Comparison of ENCODE assay signal across 17 cellular contexts in genomic region chr1:240612811-240613210, GRCh38. TPM values are rescaled to one million over a fixed set of nuclear protein-coding genes. Genes with fewer than 3 reads are reported as not detected.
DNase-seq lines count a peak whose midpoint lies in the region; ATAC-seq and TF ChIP-seq lines count a peak whose summit lies in the region.
"Had no signal": no experiment of that assay in that cellular context is flagged by ENCODE, and none has a peak within 500 bp of the region (broad histone marks: within the 10 kb centered on the region; RNA-seq: fewer than 3 reads in every experiment).

No MANE protein-coding gene starts in this region.

- peak overlapping the region; percentile 36 for H3K4me3 Mint-ChIP-seq in activated CD4-positive, alpha-beta T cell treated with anti-CD3 and anti-CD28 coated beads, Interleukin-2, amount 10 ng/mL, durations not matched to agents 7 days and 5 days
- no peak overlapping the region for H3K4me3 Mint-ChIP-seq in activated CD4-positive, alpha-beta T cell treated with anti-CD3 and anti-CD28 coated beads for 36 hours
- peak overlapping the region; percentile 84 for H3K4me3 Mint-ChIP-seq in progenitor cell of endocrine pancreas (ENCODE audit: low read depth)

- no peak for TF ChIP-seq POLR2A in GM18505 (IDR thresholded peaks at IDR 0.05; ENCODE audit: borderline replicate concordance, extremely low read depth, insufficient read depth, insufficient read length)

- no peak overlapping the region for H3K27ac Mint-ChIP-seq in activated CD4-positive, alpha-beta T cell treated with anti-CD3 and anti-CD28 coated beads, Interleukin-2, amount 10 ng/mL, durations not matched to agents 7 days and 5 days
- no peak overlapping the region for H3K27ac Mint-ChIP-seq in activated CD4-positive, alpha-beta T cell treated with anti-CD3 and anti-CD28 coated beads for 36 hours
- no peak overlapping the region for H3K27ac Mint-ChIP-seq in progenitor cell of endocrine pancreas
- H3K27ac Mint-ChIP-seq: memory B cell; stimulated activated memory B cell treated with anti-CD40 and anti-IgM and Interleukin-4, amounts not matched to agents 10 μg/mL and 1 μg/mL and 100 μg/mL, for 72 hours had no signal

- POLR2A ChIA-PET in activated CD4-positive, alpha-beta T cell treated with anti-CD3 and anti-CD28 coated beads, Interleukin-2, amount 10 ng/mL, durations not matched to agents 7 days and 5 days (lab: Charles Lee), result no interaction called here
- POLR2A ChIA-PET in activated CD4-positive, alpha-beta T cell treated with anti-CD3 and anti-CD28 coated beads for 36 hours (lab: Charles Lee), result no interaction called here

- no peak for DNase-seq in activated CD4-positive, alpha-beta T cell treated with anti-CD3 and anti-CD28 coated beads, Interleukin-2, amount 10 ng/mL, durations not matched to agents 7 days and 5 days
- no peak for DNase-seq in activated CD4-positive, alpha-beta T cell treated with anti-CD3 and anti-CD28 coated beads for 36 hours
- DNase-seq in NCI-H226 (peak; percentile 53), fibroblast of villous mesenchyme (ENCODE audit: low read depth) (peak; percentile 39), progenitor cell of endocrine pancreas (ENCODE audit: low spot score, unreplicated experiment) (no peak), GM03348 (ENCODE audit: low spot score) (no peak), SW 1271 (lab: John Stamatoyannopoulos, UW) (no peak)
- DNase-seq: DMS79 treated with DMSO at 0.1 percent for 48 hours, heart right ventricle, NCI-H1930, RPMI8226 had no signal

- no peaks in the 10 kb centered on the region for H3K9me3 Mint-ChIP-seq in activated CD4-positive, alpha-beta T cell treated with anti-CD3 and anti-CD28 coated beads, Interleukin-2, amount 10 ng/mL, durations not matched to agents 7 days and 5 days
- H3K9me3 Mint-ChIP-seq in activated CD4-positive, alpha-beta T cell treated with anti-CD3 and anti-CD28 coated beads for 36 hours (ENCODE audit: low read depth), result no peaks in the 10 kb centered on the region
- H3K9me3 Mint-ChIP-seq in progenitor cell of endocrine pancreas (ENCODE audit: low read depth), result no peaks in the 10 kb centered on the region
- H3K9me3 Mint-ChIP-seq: effector memory CD8-positive, alpha-beta T cell; memory B cell; nephron; stimulated activated memory B cell treated with anti-CD40 and anti-IgM and Interleukin-4, amounts not matched to agents 10 μg/mL and 1 μg/mL and 100 μg/mL, for 72 hours had no signal

- no peaks in the 10 kb centered on the region for H3K36me3 Mint-ChIP-seq in activated CD4-positive, alpha-beta T cell treated with anti-CD3 and anti-CD28 coated beads, Interleukin-2, amount 10 ng/mL, durations not matched to agents 7 days and 5 days (ENCODE audit: low read depth)
- H3K36me3 Mint-ChIP-seq in activated CD4-positive, alpha-beta T cell treated with anti-CD3 and anti-CD28 coated beads for 36 hours (ENCODE audit: low read depth), result no peaks in the 10 kb centered on the region
- no peaks in the 10 kb centered on the region for H3K36me3 Mint-ChIP-seq in progenitor cell of endocrine pancreas (ENCODE audit: insufficient read depth)
- H3K36me3 Mint-ChIP-seq: memory B cell; stimulated activated memory B cell treated with anti-CD40 and anti-IgM and Interleukin-4, amounts not matched to agents 10 μg/mL and 1 μg/mL and 100 μg/mL, for 72 hours had no signal

- peaks cover 32% of the 10 kb centered on the region for H3K4me1 Mint-ChIP-seq in activated CD4-positive, alpha-beta T cell treated with anti-CD3 and anti-CD28 coated beads, Interleukin-2, amount 10 ng/mL, durations not matched to agents 7 days and 5 days
- H3K4me1 Mint-ChIP-seq in activated CD4-positive, alpha-beta T cell treated with anti-CD3 and anti-CD28 coated beads for 36 hours, result peaks cover 25% of the 10 kb centered on the region
- H3K4me1 Mint-ChIP-seq in progenitor cell of endocrine pancreas (ENCODE audit: low read depth), result peaks cover 39% of the 10 kb centered on the region

- H3K27me3 Mint-ChIP-seq in activated CD4-positive, alpha-beta T cell treated with anti-CD3 and anti-CD28 coated beads, Interleukin-2, amount 10 ng/mL, durations not matched to agents 7 days and 5 days, result peaks cover 41% of the 10 kb centered on the region
- peaks cover 37% of the 10 kb centered on the region for H3K27me3 Mint-ChIP-seq in activated CD4-positive, alpha-beta T cell treated with anti-CD3 and anti-CD28 coated beads for 36 hours
- H3K27me3 Mint-ChIP-seq in progenitor cell of endocrine pancreas, result peaks cover 20% of the 10 kb centered on the region

- no peak for ATAC-seq in activated CD4-positive, alpha-beta T cell treated with anti-CD3 and anti-CD28 coated beads for 36 hours
- no peak for ATAC-seq in GM18505 (IDR thresholded peaks at IDR 0.05; ENCODE audit: unreplicated experiment)

- intact Hi-C loops in activated CD4-positive, alpha-beta T cell treated with anti-CD3 and anti-CD28 coated beads for 36 hours (cut with DNase I, micrococcal nuclease), result loop anchor here in 1 of 2 experiments (5.0 kb wide), 1 partner anchor 421 kb away; no protein-coding TSS in a partner anchor

- CTCF ChIA-PET in activated CD4-positive, alpha-beta T cell treated with anti-CD3 and anti-CD28 coated beads, Interleukin-2, amount 10 ng/mL, durations not matched to agents 7 days and 5 days (lab: Charles Lee), result interaction anchor here (0.6 kb wide), 1 partner anchor 30 kb away, joined by 4 read pairs; no protein-coding TSS in a partner anchor
- CTCF ChIA-PET in activated CD4-positive, alpha-beta T cell treated with anti-CD3 and anti-CD28 coated beads for 36 hours (lab: Charles Lee), result no interaction called here

- H3K4me3 ChIP-seq in fibroblast of villous mesenchyme (ENCODE audit: low read depth, low read length), result no peak overlapping the region

- TF ChIP-seq CTCF in fibroblast of villous mesenchyme (IDR thresholded peaks at IDR 0.05; ENCODE audit: insufficient read depth, low read depth, low read length) (no peak), progenitor cell of endocrine pancreas (IDR thresholded peaks at IDR 0.05; ENCODE audit: unreplicated experiment) (no peak)

RNA-seq across cellular contexts. Expression of gene GREM2, which starts 0.9 kb away (rescaled TPM):
- total RNA-seq in activated CD4-positive, alpha-beta T cell treated with anti-CD3 and anti-CD28 coated beads, Interleukin-2, amount 10 ng/mL, durations not matched to agents 7 days and 5 days, result under 1 TPM; 0.42 to 0.52 TPM
- total RNA-seq in activated CD4-positive, alpha-beta T cell treated with anti-CD3 and anti-CD28 coated beads for 36 hours, result under 1 TPM; 0.07 TPM
- total RNA-seq in fibroblast of villous mesenchyme (1.3 and 6.8 TPM in 2 replicates), progenitor cell of endocrine pancreas (0.48 and 0.73 TPM in 2 replicates)
- total RNA-seq: activated CD8-positive, alpha-beta memory T cell treated with anti-CD3 and anti-CD28 coated beads for 36 hours had no signal

Comparison
In these comparisons a context has a peak if more than half of its experiments do, and no peak if none do; other contexts are left out.
1. DNase-seq: peak in NCI-H226 (single experiment) and fibroblast of villous mesenchyme (single experiment); none in activated CD4-positive, alpha-beta T cell treated with anti-CD3 and anti-CD28 coated beads, Interleukin-2, amount 10 ng/mL, durations not matched to agents 7 days and 5 days (single experiment), activated CD4-positive, alpha-beta T cell treated with anti-CD3 and anti-CD28 coated beads for 36 hours (single experiment), progenitor cell of endocrine pancreas (single experiment), GM03348 (single experiment) and SW 1271 (0 of 2).